In the genomic region with DNA sequence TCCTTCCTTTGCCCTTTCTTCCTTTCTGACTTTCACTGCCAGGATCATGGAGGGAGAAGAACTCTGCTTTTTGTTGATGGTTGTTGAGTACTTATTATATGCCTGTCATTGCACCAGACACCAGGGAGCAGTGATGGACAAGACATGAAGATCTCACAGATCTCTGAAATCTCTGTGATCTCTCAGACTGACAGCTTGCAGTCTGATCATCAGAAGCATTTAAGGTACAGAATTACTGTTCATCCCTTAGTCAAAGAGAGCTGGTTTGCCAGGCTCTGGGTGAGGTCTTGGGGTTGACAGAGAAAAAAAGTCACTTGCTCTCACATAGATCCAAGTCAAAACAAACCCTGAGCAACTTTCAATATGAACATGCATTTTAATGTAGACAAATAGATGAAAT, we compare ENCODE assay signal across 14 cellular contexts.
"Had no signal": no experiment of that assay in that cellular context is flagged by ENCODE, and none has a peak within 500 bp of the region (broad histone marks: within the 10 kb centered on the region; RNA-seq: fewer than 3 reads in every experiment).

No MANE protein-coding gene starts in this region.

- H3K9me3 ChIP-seq: sigmoid colon, spleen, thyroid gland had no signal

- ATAC-seq: left ventricle myocardium superior; naive thymus-derived CD8-positive, alpha-beta T cell had no signal

- H3K9ac ChIP-seq: parathyroid adenoma had no signal

- H3K4me3 ChIP-seq: sigmoid colon, spleen, thyroid gland had no signal

- H3K27me3 ChIP-seq: sigmoid colon, spleen, thyroid gland had no signal

- H3K27me3 Mint-ChIP-seq: activated B cell treated with CpG ODN at 0.5 μM for 24 hours; dendritic cell treated with granulocyte-macrophage colony-stimulating factor and Interleukin-4, amounts not matched to agents 40 ng/mL and 50 ng/mL, for 4 days; memory B cell; naive thymus-derived CD8-positive, alpha-beta T cell had no signal

- H3K9me3 Mint-ChIP-seq: dendritic cell treated with granulocyte-macrophage colony-stimulating factor and Interleukin-4, amounts not matched to agents 40 ng/mL and 50 ng/mL, for 4 days had no signal

- H3K79me2 ChIP-seq: parathyroid adenoma had no signal

- H3K27ac Mint-ChIP-seq: activated B cell treated with CpG ODN at 0.5 μM for 24 hours; dendritic cell treated with granulocyte-macrophage colony-stimulating factor and Interleukin-4, amounts not matched to agents 40 ng/mL and 50 ng/mL, for 4 days; memory B cell had no signal

- H3K4me3 Mint-ChIP-seq: activated B cell treated with CpG ODN at 0.5 μM for 24 hours; dendritic cell treated with granulocyte-macrophage colony-stimulating factor and Interleukin-4, amounts not matched to agents 40 ng/mL and 50 ng/mL, for 4 days; memory B cell; naive thymus-derived CD8-positive, alpha-beta T cell had no signal

- H3K36me3 Mint-ChIP-seq: memory B cell had no signal

- DNase-seq: activated B cell treated with CpG ODN at 0.5 μM for 24 hours; activated effector memory CD4-positive, alpha-beta T cell treated with anti-CD3 and anti-CD28 coated beads, Interleukin-2, amount 50 U/mL, for 16 hours; aorta; effector memory CD4-positive, alpha-beta T cell; head of caudate nucleus; kidney glomerular epithelial cell; left ventricle myocardium superior; naive thymus-derived CD8-positive, alpha-beta T cell; sigmoid colon; spleen; thyroid gland had no signal

- H3K27ac ChIP-seq: parathyroid adenoma, sigmoid colon, spleen, thyroid gland had no signal

- H3K4me1 Mint-ChIP-seq: activated B cell treated with CpG ODN at 0.5 μM for 24 hours, memory B cell had no signal

- H2AFZ ChIP-seq: parathyroid adenoma had no signal

- H3K36me3 ChIP-seq: sigmoid colon, spleen, thyroid gland had no signal

- H3K4me1 ChIP-seq: parathyroid adenoma, sigmoid colon, spleen, thyroid gland had no signal
